ENCODE assay signal across 1 cellular context in the genomic region with DNA sequence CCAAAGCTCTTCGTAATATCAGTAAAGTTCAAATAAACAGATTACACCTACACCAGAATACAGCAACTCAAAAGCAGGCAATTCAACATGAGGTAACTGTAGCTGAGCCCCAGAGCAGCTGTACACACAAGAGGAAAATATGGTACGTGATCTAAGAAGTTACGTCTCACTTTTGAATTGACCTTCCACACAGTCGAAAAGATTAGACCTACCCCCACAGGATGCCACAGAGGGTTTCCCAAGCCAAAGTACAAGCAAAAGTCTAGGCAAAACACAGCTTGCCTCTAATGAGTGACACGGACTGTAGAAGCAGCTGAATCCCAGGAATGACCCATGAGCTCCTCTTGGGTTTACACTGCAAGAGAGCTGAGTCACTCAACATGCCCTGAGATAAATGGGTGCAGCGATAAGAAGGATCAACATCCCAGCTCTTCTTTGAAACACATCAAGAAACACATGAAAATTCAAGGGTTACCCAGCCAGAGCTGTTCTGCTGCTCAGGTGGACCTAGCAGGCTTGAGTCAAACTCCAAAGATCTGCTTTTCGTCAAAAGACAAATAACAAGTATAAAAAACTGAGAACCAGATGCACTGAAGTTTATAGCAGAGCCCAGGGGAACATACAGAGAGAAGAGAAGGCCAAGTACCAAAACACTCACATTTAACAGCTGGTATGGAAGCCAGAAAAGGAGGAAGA.
TF ChIP-seq lines count a peak whose summit lies in the region.

No MANE protein-coding gene starts in this region.

TF ChIP-seq in IMR-90, 13 proteins besides CTCF, POLR2A, EP300 and RAD21:
- TF ChIP-seq CEBPB (IDR thresholded peaks at IDR 0.05; ENCODE audit: low read depth, low read length) (peak; percentile 41; the same call in 1 of the 2 replicates), SMC3 (IDR thresholded peaks at IDR 0.05; ENCODE audit: low read depth, low read length) (0 out of 2 replicates have a peak, but pooled peaks have one; percentile 7), MAFK (IDR thresholded peaks at IDR 0.05; ENCODE audit: low read depth, low read length) (no peak), FOS (IDR thresholded peaks at IDR 0.05; ENCODE audit: low read depth, low read length) (peak; percentile 62), CHD1 (IDR thresholded peaks at IDR 0.05; ENCODE audit: low read depth, low read length) (no peak), NFE2L2 (IDR thresholded peaks at IDR 0.05; ENCODE audit: low read depth, low read length) (peak; percentile 80), MAZ (IDR thresholded peaks at IDR 0.05; ENCODE audit: borderline replicate concordance, low read depth, low read length) (no peak), MXI1 (IDR thresholded peaks at IDR 0.05; ENCODE audit: borderline replicate concordance, low read depth, low read length) (no peak), RFX5 (IDR thresholded peaks at IDR 0.05; ENCODE audit: low read depth, low read length) (no peak), BHLHE40 (IDR thresholded peaks at IDR 0.05; ENCODE audit: low read depth, low read length) (0 out of 2 replicates have a peak, but pooled peaks have one; percentile 40), RCOR1 (IDR thresholded peaks at IDR 0.05; ENCODE audit: insufficient replicate concordance, low read length) (peak; percentile 46)
- TF ChIP-seq, protein P1, sequence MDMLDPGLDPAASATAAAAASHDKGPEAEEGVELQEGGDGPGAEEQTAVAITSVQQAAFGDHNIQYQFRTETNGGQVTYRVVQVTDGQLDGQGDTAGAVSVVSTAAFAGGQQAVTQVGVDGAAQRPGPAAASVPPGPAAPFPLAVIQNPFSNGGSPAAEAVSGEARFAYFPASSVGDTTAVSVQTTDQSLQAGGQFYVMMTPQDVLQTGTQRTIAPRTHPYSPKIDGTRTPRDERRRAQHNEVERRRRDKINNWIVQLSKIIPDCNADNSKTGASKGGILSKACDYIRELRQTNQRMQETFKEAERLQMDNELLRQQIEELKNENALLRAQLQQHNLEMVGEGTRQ (IDR thresholded peaks at IDR 0.05; ENCODE audit: low read depth, low read length): no peak
- TF ChIP-seq, protein P2, sequence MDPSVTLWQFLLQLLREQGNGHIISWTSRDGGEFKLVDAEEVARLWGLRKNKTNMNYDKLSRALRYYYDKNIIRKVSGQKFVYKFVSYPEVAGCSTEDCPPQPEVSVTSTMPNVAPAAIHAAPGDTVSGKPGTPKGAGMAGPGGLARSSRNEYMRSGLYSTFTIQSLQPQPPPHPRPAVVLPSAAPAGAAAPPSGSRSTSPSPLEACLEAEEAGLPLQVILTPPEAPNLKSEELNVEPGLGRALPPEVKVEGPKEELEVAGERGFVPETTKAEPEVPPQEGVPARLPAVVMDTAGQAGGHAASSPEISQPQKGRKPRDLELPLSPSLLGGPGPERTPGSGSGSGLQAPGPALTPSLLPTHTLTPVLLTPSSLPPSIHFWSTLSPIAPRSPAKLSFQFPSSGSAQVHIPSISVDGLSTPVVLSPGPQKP (IDR thresholded peaks at IDR 0.05; ENCODE audit: borderline replicate concordance, low read depth, low read length): no peak
